ENCODE assay signal across 1 cellular context in the genomic region with DNA sequence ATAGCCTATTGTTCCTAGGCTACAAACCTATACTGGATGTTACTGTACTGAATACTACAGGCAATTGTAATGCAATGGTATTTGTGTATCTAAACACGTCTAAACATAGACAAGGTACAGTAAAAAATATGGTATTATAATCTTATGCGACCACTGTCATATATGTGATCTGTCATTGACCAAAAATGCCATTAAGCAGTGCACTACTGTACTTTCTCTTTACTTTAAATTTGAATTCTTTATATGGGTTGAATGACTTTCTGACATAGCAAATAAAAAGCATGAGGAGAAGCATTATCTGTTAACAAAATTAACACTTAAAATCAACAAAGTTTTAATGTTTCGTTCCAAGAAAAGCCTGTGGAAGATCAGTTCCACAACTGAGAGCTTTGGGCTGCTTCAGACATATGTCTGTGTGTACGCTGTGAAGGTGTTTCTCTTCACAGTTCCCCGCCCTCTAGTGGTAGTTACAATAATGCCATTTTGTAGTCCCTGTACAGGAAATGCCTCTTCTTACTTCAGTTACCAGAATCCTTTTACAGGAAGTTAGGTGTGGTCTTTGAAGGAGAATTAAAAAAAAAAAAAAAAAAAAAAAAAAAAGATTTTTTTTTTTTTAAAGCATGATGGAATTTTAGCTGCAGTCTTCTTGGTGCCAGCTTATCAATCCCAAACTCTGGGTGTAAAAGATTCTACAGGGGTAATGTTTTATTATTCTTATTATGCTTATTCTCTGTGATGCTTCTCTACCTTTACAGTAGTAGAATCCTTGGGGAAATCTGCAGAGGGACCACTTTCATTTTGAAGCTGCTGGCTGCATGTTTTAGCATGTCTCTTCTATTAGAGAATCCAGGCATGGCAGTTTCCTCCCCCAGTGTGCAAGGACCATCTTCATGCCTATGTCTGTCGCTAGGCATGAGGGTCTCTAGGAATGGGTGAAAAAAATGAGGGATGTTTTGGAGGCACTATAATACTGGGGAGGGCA.
TF ChIP-seq lines count a peak whose summit lies in the region.

No MANE protein-coding gene starts in this region.

TF ChIP-seq in K562, 482 proteins besides CTCF, POLR2A, EP300 and RAD21 (continued from another document):
- TF ChIP-seq, protein P1, sequence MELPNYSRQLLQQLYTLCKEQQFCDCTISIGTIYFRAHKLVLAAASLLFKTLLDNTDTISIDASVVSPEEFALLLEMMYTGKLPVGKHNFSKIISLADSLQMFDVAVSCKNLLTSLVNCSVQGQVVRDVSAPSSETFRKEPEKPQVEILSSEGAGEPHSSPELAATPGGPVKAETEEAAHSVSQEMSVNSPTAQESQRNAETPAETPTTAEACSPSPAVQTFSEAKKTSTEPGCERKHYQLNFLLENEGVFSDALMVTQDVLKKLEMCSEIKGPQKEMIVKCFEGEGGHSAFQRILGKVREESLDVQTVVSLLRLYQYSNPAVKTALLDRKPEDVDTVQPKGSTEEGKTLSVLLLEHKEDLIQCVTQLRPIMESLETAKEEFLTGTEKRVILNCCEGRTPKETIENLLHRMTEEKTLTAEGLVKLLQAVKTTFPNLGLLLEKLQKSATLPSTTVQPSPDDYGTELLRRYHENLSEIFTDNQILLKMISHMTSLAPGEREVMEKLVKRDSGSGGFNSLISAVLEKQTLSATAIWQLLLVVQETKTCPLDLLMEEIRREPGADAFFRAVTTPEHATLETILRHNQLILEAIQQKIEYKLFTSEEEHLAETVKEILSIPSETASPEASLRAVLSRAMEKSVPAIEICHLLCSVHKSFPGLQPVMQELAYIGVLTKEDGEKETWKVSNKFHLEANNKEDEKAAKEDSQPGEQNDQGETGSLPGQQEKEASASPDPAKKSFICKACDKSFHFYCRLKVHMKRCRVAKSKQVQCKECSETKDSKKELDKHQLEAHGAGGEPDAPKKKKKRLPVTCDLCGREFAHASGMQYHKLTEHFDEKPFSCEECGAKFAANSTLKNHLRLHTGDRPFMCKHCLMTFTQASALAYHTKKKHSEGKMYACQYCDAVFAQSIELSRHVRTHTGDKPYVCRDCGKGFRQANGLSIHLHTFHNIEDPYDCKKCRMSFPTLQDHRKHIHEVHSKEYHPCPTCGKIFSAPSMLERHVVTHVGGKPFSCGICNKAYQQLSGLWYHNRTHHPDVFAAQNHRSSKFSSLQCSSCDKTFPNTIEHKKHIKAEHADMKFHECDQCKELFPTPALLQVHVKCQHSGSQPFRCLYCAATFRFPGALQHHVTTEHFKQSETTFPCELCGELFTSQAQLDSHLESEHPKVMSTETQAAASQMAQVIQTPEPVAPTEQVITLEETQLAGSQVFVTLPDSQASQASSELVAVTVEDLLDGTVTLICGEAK (IDR thresholded peaks at IDR 0.05): 0 out of 2 replicates have a peak, but pooled peaks have one; percentile 41
- TF ChIP-seq, protein P1 (CRISPR knock-in tag; IDR thresholded peaks at IDR 0.05): no peak
- peak; percentile 90 for TF ChIP-seq GABPA (tag; conservative IDR thresholded peaks at IDR 0.05; ENCODE audit: low read depth)
- no peak for TF ChIP-seq ZNF12 (CRISPR knock-in tag; IDR thresholded peaks at IDR 0.05)
- TF ChIP-seq ZNF384 (IDR thresholded peaks at IDR 0.05; ENCODE audit: low read depth, low read length): peak; percentile 67
